In genomic region chr2:29841386-29842004, GRCh38 we compare ENCODE assay signal across 9 cellular contexts.
DNase-seq lines count a peak whose midpoint lies in the region; ATAC-seq and TF ChIP-seq lines count a peak whose summit lies in the region.
"Had no signal": no experiment of that assay in that cellular context is flagged by ENCODE, and none has a peak within 500 bp of the region (broad histone marks: within the 10 kb centered on the region; RNA-seq: fewer than 3 reads in every experiment).

No MANE protein-coding gene starts in this region.

- H3K4me2 ChIP-seq in SK-N-SH = no peak overlapping the region
- H3K4me2 ChIP-seq: BLaER1 treated with 17β-estradiol and CSF1 and Interleukin-3, amounts not matched to agents 10 nM and 100 nM had no signal

- CTCF ChIA-PET in SK-N-SH (lab: Yijun Ruan, JAX) = interaction anchor here (0.6 to 1.9 kb wide), 26 partner anchors 8 to 935 kb away, joined by 3 to 7 read pairs (median 3); no protein-coding TSS in a partner anchor

- H3K4me3 ChIP-seq in SK-N-SH (ENCODE audit: low read depth in 2 of 2, low read length in 1 of 2) = no peak overlapping the region
- H3K4me3 ChIP-seq: BLaER1 treated with 17β-estradiol and CSF1 and Interleukin-3, amounts not matched to agents 10 nM and 100 nM had no signal

- no peaks in the 10 kb centered on the region for H3K27me3 ChIP-seq in SK-N-SH (ENCODE audit: insufficient read depth)
- H3K27me3 ChIP-seq: BLaER1 treated with 17β-estradiol and CSF1 and Interleukin-3, amounts not matched to agents 10 nM and 100 nM had no signal

- H3K9me3 Mint-ChIP-seq in neural crest cell = peaks cover 10% of the 10 kb centered on the region

- no peaks in the 10 kb centered on the region for H3K9me2 ChIP-seq in SK-N-SH

- peaks cover 9% of the 10 kb centered on the region for H3K36me3 Mint-ChIP-seq in neural crest cell (ENCODE audit: low read depth)

- peak overlapping the region in 1 of 2 experiments; percentile 43; a peak in 2 of 4 replicates for H3K27ac ChIP-seq in SK-N-SH (ENCODE audit: low read depth in 2 of 2, low read length in 1 of 2)
- H3K27ac ChIP-seq: BLaER1 treated with 17β-estradiol and CSF1 and Interleukin-3, amounts not matched to agents 10 nM and 100 nM had no signal

- H2AFZ ChIP-seq in SK-N-SH (ENCODE audit: low read depth) = no peak overlapping the region

- peaks cover 0 to 16% of the 10 kb centered on the region in 2 experiments; a peak in 2 of 4 replicates for H3K4me1 ChIP-seq in SK-N-SH (ENCODE audit: control insufficient read depth in 1 of 2, insufficient read depth in 2 of 2, low read depth in 1 of 2, low read length in 1 of 2)
- H3K4me1 ChIP-seq: BLaER1 treated with 17β-estradiol and CSF1 and Interleukin-3, amounts not matched to agents 10 nM and 100 nM had no signal

- H3K79me2 ChIP-seq in SK-N-SH (ENCODE audit: insufficient read depth) = no peaks in the 10 kb centered on the region

- 44% methylated on average over 6 of the region's 6 CpGs for WGBS in SK-N-SH (ENCODE audit: low lambda C conversion rate)

- H3K36me3 ChIP-seq in SK-N-SH (replicated peaks in 1 of 2; ENCODE audit: control insufficient read depth in 1 of 2, insufficient read depth in 2 of 2, low read length in 1 of 2) = peaks cover 0 to 23% of the 10 kb centered on the region in 2 experiments

- H3K27ac Mint-ChIP-seq in neural crest cell (ENCODE audit: unreplicated experiment) = no peak overlapping the region

- H3K27me3 Mint-ChIP-seq in neural crest cell (ENCODE audit: low read depth) = peaks cover 2% of the 10 kb centered on the region

- TF ChIP-seq RAD21 in SK-N-SH (IDR thresholded peaks at IDR 0.05; ENCODE audit: low read length) = peak; percentile 89

- no peaks in the 10 kb centered on the region for H3F3A ChIP-seq in SK-N-SH (replicated peaks; ENCODE audit: insufficient read depth)

- TF ChIP-seq POLR2A in erythroblast (IDR thresholded peaks at IDR 0.05; ENCODE audit: low read length) = no peak

- peaks cover 12% of the 10 kb centered on the region for H3K4me1 Mint-ChIP-seq in neural crest cell

- H4K20me1 ChIP-seq in SK-N-SH (ENCODE audit: insufficient read depth) = no peaks in the 10 kb centered on the region
- H4K20me1 ChIP-seq: BLaER1 treated with 17β-estradiol and CSF1 and Interleukin-3, amounts not matched to agents 10 nM and 100 nM had no signal

- H3K9me3 ChIP-seq in SK-N-SH = no peaks in the 10 kb centered on the region

- TF ChIP-seq EP300 in SK-N-SH (IDR thresholded peaks at IDR 0.05; ENCODE audit: borderline replicate concordance in 1 of 2, low read depth in 1 of 2, low read length in 1 of 2) = no peak

- TF ChIP-seq CTCF in SK-N-SH (IDR thresholded peaks at IDR 0.05) (peak; percentile 96), neural crest cell (conservative IDR thresholded peaks at IDR 0.05) (peak; percentile 86)

- DNase-seq in NCI-H146 (lab: John Stamatoyannopoulos, UW) (peak; percentile 7), NCI-H146 treated with DMSO at 0.1 percent for 48 hours (lab: John Stamatoyannopoulos, UW; ENCODE audit: unreplicated experiment) (no peak), HT1080 (ENCODE audit: low read depth) (peak; percentile 50), SK-N-SH (peak; percentile 60), erythroblast (lab: John Stamatoyannopoulos, UW) (peak; percentile 20 to 46), neural crest cell (ENCODE audit: low read depth, low spot score) (peak; percentile 30), NCI-H446 treated with DMSO at 0.1 percent for 48 hours (lab: John Stamatoyannopoulos, UW) (no peak)

- no peak overlapping the region for H3K4me3 Mint-ChIP-seq in neural crest cell

- POLR2A ChIA-PET in SK-N-SH (lab: Yijun Ruan, JAX) = no interaction called here

- no peak overlapping the region for H3K9ac ChIP-seq in SK-N-SH
- H3K9ac ChIP-seq: BLaER1 treated with 17β-estradiol and CSF1 and Interleukin-3, amounts not matched to agents 10 nM and 100 nM had no signal

- no peak for ATAC-seq in HG03565 (IDR thresholded peaks at IDR 0.05; ENCODE audit: unreplicated experiment)

TF ChIP-seq in SK-N-SH, 30 proteins besides CTCF, POLR2A, EP300 and RAD21:
- TF ChIP-seq TCF12 (IDR thresholded peaks at IDR 0.05) = no peak
- TF ChIP-seq POLR2AphosphoS5 (IDR thresholded peaks at IDR 0.05; ENCODE audit: low read depth, low read length) = no peak
- 0 out of 2 replicates have a peak, but pooled peaks have one; percentile 11 for TF ChIP-seq RCOR1 (IDR thresholded peaks at IDR 0.05; ENCODE audit: low read length)
- TF ChIP-seq SMC3 (IDR thresholded peaks at IDR 0.05; ENCODE audit: low read depth, low read length) = peak; percentile 83
- peak; percentile 48; the same call in 1 of the 2 replicates for TF ChIP-seq FOXJ3 (CRISPR knock-in tag; IDR thresholded peaks at IDR 0.05)
- no peak for TF ChIP-seq RFX5 (IDR thresholded peaks at IDR 0.05; ENCODE audit: low read length)

Comparison
In these comparisons a context has a peak if more than half of its experiments do, and no peak if none do; other contexts are left out.
1. DNase-seq: peak in NCI-H146 (single experiment), HT1080 (single experiment), SK-N-SH (single experiment), erythroblast (2 of 2) and neural crest cell (single experiment); none in NCI-H146 treated with DMSO at 0.1 percent for 48 hours (single experiment) and NCI-H446 treated with DMSO at 0.1 percent for 48 hours (single experiment).